16 cellular contexts compared by ENCODE assay signal in genomic region chr1:94099303-94099702, GRCh38. TPM values are rescaled to one million over a fixed set of nuclear protein-coding genes. Genes with fewer than 3 reads are reported as not detected.
DNase-seq lines count a peak whose midpoint lies in the region; ATAC-seq and TF ChIP-seq lines count a peak whose summit lies in the region.
"Had no signal": no experiment of that assay in that cellular context is flagged by ENCODE, and none has a peak within 500 bp of the region (broad histone marks: within the 10 kb centered on the region; RNA-seq: fewer than 3 reads in every experiment).

No MANE protein-coding gene starts in this region.

- no peak for TF ChIP-seq POLR2A in thyroid gland (IDR thresholded peaks at IDR 0.05)

- no peaks in the 10 kb centered on the region for H3K27me3 ChIP-seq in thyroid gland
- H3K27me3 ChIP-seq: BE2C had no signal

- ATAC-seq in GM18498 (IDR thresholded peaks at IDR 0.05; ENCODE audit: unreplicated experiment) = no peak
- ATAC-seq in GM21515 (IDR thresholded peaks at IDR 0.05; ENCODE audit: unreplicated experiment) = no peak
- ATAC-seq in esophagus mucosa = no peak
- ATAC-seq in HG02678 (IDR thresholded peaks at IDR 0.05; ENCODE audit: unreplicated experiment) = no peak
- ATAC-seq: CD8-positive, alpha-beta T cell; GM12878; GM23338 had no signal

- DNase-seq in DMS53 (lab: John Stamatoyannopoulos, UW) (peak; percentile 66), thyroid gland (no peak)
- DNase-seq: BE2C; CD8-positive, alpha-beta T cell; COR-L47; H9; KBM-7 had no signal

- H3K4me3 ChIP-seq in mesodermal cell (ENCODE audit: extremely low read depth, insufficient read depth, low read length, poor library complexity, severe bottlenecking) = no peak overlapping the region
- no peak overlapping the region for H3K4me3 ChIP-seq in thyroid gland (replicated peaks in 1 of 3)
- H3K4me3 ChIP-seq: GM12878, GM23338 had no signal

- H3K36me3 ChIP-seq in KOPT-K1 (ENCODE audit: insufficient read depth, low read length) (no peaks in the 10 kb centered on the region), mesodermal cell (ENCODE audit: control insufficient read depth, insufficient read depth, low read length) (no peaks in the 10 kb centered on the region), thyroid gland (no peaks in the 10 kb centered on the region)
- H3K36me3 ChIP-seq: BE2C had no signal

- H3K4me1 ChIP-seq in mesodermal cell (ENCODE audit: control insufficient read depth, insufficient read depth, low read length, poor library complexity, severe bottlenecking) (peaks cover 82% of the 10 kb centered on the region), thyroid gland (peaks cover 63 to 86% of the 10 kb centered on the region in 2 donors)

- TF ChIP-seq CTCF in thyroid gland (IDR thresholded peaks at IDR 0.05) = no peak

- intact Hi-C loops in thyroid gland (cut with DNase I) = no loop called here

- H3K9me3 ChIP-seq in KOPT-K1 (ENCODE audit: insufficient read depth, low read length, poor library complexity, severe bottlenecking) = no peaks in the 10 kb centered on the region
- H3K9me3 ChIP-seq in mesodermal cell (ENCODE audit: control insufficient read depth, low read length) = no peaks in the 10 kb centered on the region
- no peaks in the 10 kb centered on the region for H3K9me3 ChIP-seq in thyroid gland
- H3K9me3 ChIP-seq: BE2C had no signal

- 91 to 93% methylated on average over 2 of the region's 3 CpGs for WGBS in mesodermal cell (ENCODE audit: insufficient coverage in 2 of 2), 2 experiments
- WGBS in thyroid gland, 2 donors = 90 to 98% methylated on average over 3 of the region's 3 CpGs

- H3K27ac ChIP-seq in KOPT-K1 (ENCODE audit: low read depth, low read length, poor library complexity, severe bottlenecking) (peak overlapping the region; percentile 49), mesodermal cell (ENCODE audit: low read depth, low read length, severe bottlenecking) (peak overlapping the region; percentile 78), thyroid gland (peak overlapping the region in 2 of 3 donors; percentile 53 to 93)

RNA-seq across cellular contexts. Expression of gene ABCA4, which starts 21.6 kb away (rescaled TPM):
- polyA plus RNA-seq in mesodermal cell (2013, experiment 1 of 2) = 9.5 TPM
- 8.2 TPM for polyA plus RNA-seq in mesodermal cell (2013, experiment 2 of 2)
- 1 to 10 TPM in 1 of 4 donors, under 1 TPM in 3; 0.44 to 1.0 (median 0.82) TPM for total RNA-seq in thyroid gland
- 0.08 TPM for total RNA-seq in esophagus mucosa
- total RNA-seq: CD8-positive, alpha-beta T cell; GM23338; H9 had no signal
- polyA plus RNA-seq: CD14-positive monocyte, GM23338 had no signal
